16 cellular contexts compared by ENCODE assay signal in genomic region chr13:112702341-112702982, GRCh38. TPM values are rescaled to one million over a fixed set of nuclear protein-coding genes. Genes with fewer than 3 reads are reported as not detected.
DNase-seq lines count a peak whose midpoint lies in the region; ATAC-seq and TF ChIP-seq lines count a peak whose summit lies in the region.
"Had no signal": no experiment of that assay in that cellular context is flagged by ENCODE, and none has a peak within 500 bp of the region (broad histone marks: within the 10 kb centered on the region; RNA-seq: fewer than 3 reads in every experiment).

No MANE protein-coding gene starts in this region.

- H3K4me1 Mint-ChIP-seq in WTC11: peaks cover 87% of the 10 kb centered on the region
- peaks cover 13% of the 10 kb centered on the region for H3K4me1 Mint-ChIP-seq in activated CD8-positive, alpha-beta memory T cell treated with anti-CD3 and anti-CD28 coated beads, Interleukin-2, amount 10 ng/mL, durations not matched to agents 7 days and 5 days

- no peaks in the 10 kb centered on the region for H3K27me3 Mint-ChIP-seq in WTC11 (ENCODE audit: low read depth)
- no peaks in the 10 kb centered on the region for H3K27me3 Mint-ChIP-seq in activated CD8-positive, alpha-beta memory T cell treated with anti-CD3 and anti-CD28 coated beads, Interleukin-2, amount 10 ng/mL, durations not matched to agents 7 days and 5 days
- H3K27me3 Mint-ChIP-seq: stimulated activated naive B cell treated with anti-CD40 and anti-IgM and Interleukin-4, amounts not matched to agents 10 μg/mL and 1 μg/mL and 100 μg/mL, for 72 hours had no signal

- ATAC-seq in WTC11: peak; percentile 41
- ATAC-seq in lower lobe of right lung: no peak
- ATAC-seq in HG03520 (IDR thresholded peaks at IDR 0.05; ENCODE audit: unreplicated experiment): no peak
- no peak for ATAC-seq in activated CD8-positive, alpha-beta memory T cell treated with anti-CD3 and anti-CD28 coated beads, Interleukin-2, amount 10 ng/mL, durations not matched to agents 7 days and 5 days
- ATAC-seq: CD8-positive, alpha-beta T cell; stimulated activated naive B cell treated with anti-CD40 and anti-IgM and Interleukin-4, amounts not matched to agents 10 μg/mL and 1 μg/mL and 100 μg/mL, for 72 hours had no signal

- CTCF ChIA-PET in HEK293 (lab: Yijun Ruan, JAX): no interaction called here
- CTCF ChIA-PET in WTC11 (lab: Charles Lee): interaction anchor here (0.6 to 1.0 kb wide), 3 partner anchors 9 to 241 kb away, joined by 3 to 5 read pairs (median 3); no protein-coding TSS in a partner anchor
- CTCF ChIA-PET in activated CD8-positive, alpha-beta memory T cell treated with anti-CD3 and anti-CD28 coated beads, Interleukin-2, amount 10 ng/mL, durations not matched to agents 7 days and 5 days (lab: Charles Lee): no interaction called here
- CTCF ChIA-PET in PC-9 (lab: Charles Lee): no interaction called here

- no peaks in the 10 kb centered on the region for H3F3A ChIP-seq in PC-9 (ENCODE audit: insufficient read depth, low read depth)

- no peak for TF ChIP-seq POLR2A in spleen (IDR thresholded peaks at IDR 0.05)

- no peak overlapping the region for H2AFZ ChIP-seq in PC-9

- no peak for TF ChIP-seq CTCF in HEK293 (tag by site-specific recombination; IDR thresholded peaks at IDR 0.05)
- TF ChIP-seq CTCF in WTC11 (IDR thresholded peaks at IDR 0.05): no peak
- no peak for TF ChIP-seq CTCF in lower lobe of right lung (IDR thresholded peaks at IDR 0.05)
- no peak for TF ChIP-seq CTCF in spleen (IDR thresholded peaks at IDR 0.05 in 8 of 11, conservative IDR thresholded peaks at IDR 0.05 in 3 of 11)
- no peak for TF ChIP-seq CTCF in PC-9 (conservative IDR thresholded peaks at IDR 0.05)

- H3K27me3 ChIP-seq in lower lobe of right lung (ENCODE audit: low read depth): no peaks in the 10 kb centered on the region
- H3K27me3 ChIP-seq in spleen (replicated peaks in 1 of 7): no peaks in the 10 kb centered on the region
- H3K27me3 ChIP-seq in PC-9 (ENCODE audit: insufficient read depth, low read depth): no peaks in the 10 kb centered on the region
- H3K27me3 ChIP-seq: thyroid gland had no signal

- WGBS in spleen, 5 donors: 90 to 96% (median 92%) methylated on average over 28 to 31 of the region's 31 CpGs

- no peaks in the 10 kb centered on the region for H3K9me2 ChIP-seq in PC-9 (ENCODE audit: insufficient read depth)

- no peak overlapping the region for H3K4me2 ChIP-seq in PC-9

- H4K20me1 ChIP-seq in PC-9 (ENCODE audit: insufficient read depth): peaks cover 54% of the 10 kb centered on the region

- BruUV-seq in PC-9 (replicated peaks; lab: Mats Ljungman, UMichigan): no TSS peak

- peaks cover 7% of the 10 kb centered on the region for H3K4me1 ChIP-seq in HEK293 (ENCODE audit: control insufficient read depth, insufficient read depth, low read length)
- peaks cover 46% of the 10 kb centered on the region for H3K4me1 ChIP-seq in lower lobe of right lung
- peaks cover 0 to 32% (median 18%) of the 10 kb centered on the region in 6 donors for H3K4me1 ChIP-seq in spleen
- no peaks in the 10 kb centered on the region for H3K4me1 ChIP-seq in PC-9 (replicated peaks; ENCODE audit: insufficient read depth)

- POLR2A ChIA-PET in HEK293 (lab: Yijun Ruan, JAX) (no interaction called here), WTC11 (lab: Charles Lee) (no interaction called here), PC-9 (lab: Charles Lee; ENCODE audit: unreplicated experiment) (interaction anchor here (0.6 kb wide), 1 partner anchor 179 kb away, joined by 4 read pairs; no protein-coding TSS in a partner anchor)

- H3K4me3 ChIP-seq in HEK293 (ENCODE audit: low read depth, low read length) (no peak overlapping the region), lower lobe of right lung (no peak overlapping the region), spleen (no peak overlapping the region), PC-9 (no peak overlapping the region)
- H3K4me3 ChIP-seq: thyroid gland had no signal

- H3K9me3 ChIP-seq in HEK293 (ENCODE audit: control insufficient read depth, insufficient read depth, low read depth, low read length) (no peaks in the 10 kb centered on the region), lower lobe of right lung (no peaks in the 10 kb centered on the region), spleen (no peaks in the 10 kb centered on the region), PC-9 (ENCODE audit: insufficient read depth, low read depth) (no peaks in the 10 kb centered on the region)
- H3K9me3 ChIP-seq: thyroid gland had no signal

- no peak overlapping the region; the same call in 1 of the 2 replicates for H3K4me3 Mint-ChIP-seq in WTC11
- H3K4me3 Mint-ChIP-seq in activated CD8-positive, alpha-beta memory T cell treated with anti-CD3 and anti-CD28 coated beads, Interleukin-2, amount 10 ng/mL, durations not matched to agents 7 days and 5 days: no peak overlapping the region
- H3K4me3 Mint-ChIP-seq: CD8-positive, alpha-beta T cell; stimulated activated naive B cell treated with anti-CD40 and anti-IgM and Interleukin-4, amounts not matched to agents 10 μg/mL and 1 μg/mL and 100 μg/mL, for 72 hours had no signal

- peak overlapping the region; percentile 97 for H3K27ac Mint-ChIP-seq in WTC11
- no peak overlapping the region for H3K27ac Mint-ChIP-seq in activated CD8-positive, alpha-beta memory T cell treated with anti-CD3 and anti-CD28 coated beads, Interleukin-2, amount 10 ng/mL, durations not matched to agents 7 days and 5 days
- H3K27ac Mint-ChIP-seq: CD8-positive, alpha-beta T cell; stimulated activated naive B cell treated with anti-CD40 and anti-IgM and Interleukin-4, amounts not matched to agents 10 μg/mL and 1 μg/mL and 100 μg/mL, for 72 hours had no signal

- peaks cover 98% of the 10 kb centered on the region for H3K79me2 ChIP-seq in PC-9 (ENCODE audit: low read depth)

- DNase-seq in WTC11 (ENCODE audit: low spot score): peak; percentile 29
- peak; percentile 45 for DNase-seq in lower lobe of right lung
- peak; percentile 56 for DNase-seq in spleen
- DNase-seq in activated CD8-positive, alpha-beta memory T cell treated with anti-CD3 and anti-CD28 coated beads, Interleukin-2, amount 10 ng/mL, durations not matched to agents 7 days and 5 days: no peak
- DNase-seq in PC-9: no peak
- DNase-seq: activated CD4-positive, alpha-beta T cell treated with anti-CD3 and anti-CD28 coated beads, Interleukin-2, amount 50 U/mL, for 1 hour; activated gamma-delta T cell treated with Interleukin-2 at 50 U/mL for 16 hours; CD8-positive, alpha-beta T cell; dermis blood vessel endothelial cell; DMS53; NCI-H510A treated with DMSO at 0.1 percent for 48 hours; stimulated activated CD4-positive, alpha-beta T cell treated with anti-CD3 and anti-CD28 coated beads, Interleukin-2, amount 100 ng/mL, for 24 hours; stimulated activated naive B cell treated with anti-CD40 and anti-IgM and Interleukin-4, amounts not matched to agents 10 μg/mL and 1 μg/mL and 100 μg/mL, for 72 hours; thyroid gland had no signal

- peaks cover 3% of the 10 kb centered on the region; the same call in 1 of the 2 replicates for H3K36me3 Mint-ChIP-seq in WTC11
- no peaks in the 10 kb centered on the region for H3K36me3 Mint-ChIP-seq in activated CD8-positive, alpha-beta memory T cell treated with anti-CD3 and anti-CD28 coated beads, Interleukin-2, amount 10 ng/mL, durations not matched to agents 7 days and 5 days

- H3K36me3 ChIP-seq in HEK293 (ENCODE audit: control insufficient read depth in 2 of 2, insufficient read depth in 1 of 2, low read length in 2 of 2) (no peaks in the 10 kb centered on the region), lower lobe of right lung (peaks cover 5% of the 10 kb centered on the region), spleen (peaks cover 0 to 18% (median 0%) of the 10 kb centered on the region in 6 donors), PC-9 (ENCODE audit: low read depth) (peaks cover 4% of the 10 kb centered on the region; the same call in 1 of the 2 replicates)
- H3K36me3 ChIP-seq: thyroid gland had no signal

- H3K9me3 Mint-ChIP-seq in WTC11: no peaks in the 10 kb centered on the region
- no peaks in the 10 kb centered on the region for H3K9me3 Mint-ChIP-seq in activated CD8-positive, alpha-beta memory T cell treated with anti-CD3 and anti-CD28 coated beads, Interleukin-2, amount 10 ng/mL, durations not matched to agents 7 days and 5 days (ENCODE audit: low read depth)
- H3K9me3 Mint-ChIP-seq: CD8-positive, alpha-beta T cell; stimulated activated naive B cell treated with anti-CD40 and anti-IgM and Interleukin-4, amounts not matched to agents 10 μg/mL and 1 μg/mL and 100 μg/mL, for 72 hours had no signal

- intact Hi-C loops in lower lobe of right lung (cut with DNase I) (no loop called here), spleen (cut with DNase I; ENCODE audit: low total_unique reads) (no loop called here), PC-9 (cut with micrococcal nuclease; ENCODE audit: unreplicated experiment) (no loop called here)

- no peak overlapping the region for H3K27ac ChIP-seq in HEK293 (ENCODE audit: extremely low read depth, low read depth, low read length)
- H3K27ac ChIP-seq in lower lobe of right lung: no peak overlapping the region
- no peak overlapping the region for H3K27ac ChIP-seq in spleen
- H3K27ac ChIP-seq in PC-9: no peak overlapping the region
- H3K27ac ChIP-seq: thyroid gland had no signal

TF ChIP-seq in HEK293, 187 proteins besides CTCF, POLR2A, EP300 and RAD21:
- TF ChIP-seq ZNF561 (tag by site-specific recombination; IDR thresholded peaks at IDR 0.05; ENCODE audit: borderline replicate concordance) (no peak), GLIS2 (tag by site-specific recombination; IDR thresholded peaks at IDR 0.05) (0 out of 2 replicates have a peak, but pooled peaks have one; percentile 22)

TF ChIP-seq in WTC11, 78 proteins besides CTCF, POLR2A, EP300 and RAD21 (continues in another document):
- TF ChIP-seq ETV6 (CRISPR knock-in tag; IDR thresholded peaks at IDR 0.05): no peak
- no peak for TF ChIP-seq HMGA2 (CRISPR knock-in tag; IDR thresholded peaks at IDR 0.05)
- TF ChIP-seq KAT7 (CRISPR knock-in tag; IDR thresholded peaks at IDR 0.05; ENCODE audit: borderline replicate concordance): no peak
- no peak for TF ChIP-seq ZNF396 (CRISPR knock-in tag; IDR thresholded peaks at IDR 0.05; ENCODE audit: borderline replicate concordance)
- TF ChIP-seq ZNF416 (CRISPR knock-in tag; IDR thresholded peaks at IDR 0.05): no peak
- no peak for TF ChIP-seq TP53 (CRISPR knock-in tag; IDR thresholded peaks at IDR 0.05)
- TF ChIP-seq ZNF317 (CRISPR knock-in tag; IDR thresholded peaks at IDR 0.05; ENCODE audit: borderline replicate concordance, low read depth): no peak
- no peak for TF ChIP-seq GABPB1 (CRISPR knock-in tag; IDR thresholded peaks at IDR 0.05)

RNA-seq across cellular contexts. Expression of gene ATP11A, which starts 12.6 kb away (rescaled TPM):
- 100 to 133 TPM (median 126 TPM) in 3 replicates for total RNA-seq in WTC11 (2021)
- 281 TPM for total RNA-seq in lower lobe of right lung
- 10 to 100 TPM; 57.3 to 91.3 (median 65.0) TPM for total RNA-seq in spleen
- polyA plus RNA-seq in spleen: 1 to 10 TPM; 2.7 to 5.5 (median 3.0) TPM
- total RNA-seq in activated CD8-positive, alpha-beta memory T cell treated with anti-CD3 and anti-CD28 coated beads, Interleukin-2, amount 10 ng/mL, durations not matched to agents 7 days and 5 days: 10 to 100 TPM; 40.0 to 43.5 TPM
- 65.6 and 92.2 TPM in 2 replicates for total RNA-seq in PC-9 (2021)

Comparison
In these comparisons a context has a peak if more than half of its experiments do, and no peak if none do; other contexts are left out.
1. DNase-seq: peak in WTC11 (single experiment), lower lobe of right lung (single experiment) and spleen (single experiment); none in activated CD8-positive, alpha-beta memory T cell treated with anti-CD3 and anti-CD28 coated beads, Interleukin-2, amount 10 ng/mL, durations not matched to agents 7 days and 5 days (single experiment) and PC-9 (0 of 2).